Comparison of ENCODE assay signal across 23 cellular contexts in genomic region chr17:36594626-36595401, GRCh38.
"Had no signal": no experiment of that assay in that cellular context is flagged by ENCODE, and none has a peak within 500 bp of the region (broad histone marks: within the 10 kb centered on the region; RNA-seq: fewer than 3 reads in every experiment).

No MANE protein-coding gene starts in this region.

- H3K9me3 ChIP-seq: mucosa of descending colon, neutrophil, ovary, psoas muscle, tibial artery, vagina had no signal

- H3K27me3 Mint-ChIP-seq: naive B cell; stimulated activated naive CD8-positive, alpha-beta T cell treated with anti-CD3 and anti-CD28 coated beads, Interleukin-15, Interleukin-2, amounts not matched to agents 100 ng/mL and 50 ng/mL, for 24 hours; T-cell had no signal

- DNase-seq: activated CD4-positive, alpha-beta T cell treated with anti-CD3 and anti-CD28 coated beads, Interleukin-2, amount 50 U/mL, for 4 hours; activated effector memory CD4-positive, alpha-beta T cell treated with Interleukin-2 at 50 U/mL for 16 hours; activated naive CD4-positive, alpha-beta T cell treated with anti-CD3 and anti-CD28 coated beads for 36 hours; activated T-cell treated with anti-CD3 and anti-CD28 coated beads, Interleukin-2, amount 50 U/mL, for 72 hours; amygdala; cerebellar nuclear complex; glutamatergic neuron; hypothalamus; mesenchymal stem cell; naive B cell; ovary; psoas muscle; right cardiac atrium; stimulated activated CD4-positive, alpha-beta T cell treated with anti-CD3 and anti-CD28 coated beads, Interleukin-1b, Interleukin-23, amount 100 ng/mL, for 48 hours; tibial artery; WERI-Rb-1 had no signal

- H3K36me3 ChIP-seq: ovary, tibial artery, vagina had no signal

- ATAC-seq: activated T-cell treated with anti-CD3 and anti-CD28 coated beads, Interleukin-2, amount 50 U/mL, for 72 hours; mucosa of descending colon; psoas muscle; right cardiac atrium; T-cell had no signal

- H3K4me3 ChIP-seq: coronary artery, mucosa of descending colon, ovary, psoas muscle, tibial artery, vagina had no signal

- H3K9me3 Mint-ChIP-seq: activated naive CD4-positive, alpha-beta T cell treated with anti-CD3 and anti-CD28 coated beads for 36 hours; activated T-cell treated with anti-CD3 and anti-CD28 coated beads, Interleukin-2, amount 50 U/mL, for 72 hours; naive B cell; stimulated activated naive CD8-positive, alpha-beta T cell treated with anti-CD3 and anti-CD28 coated beads, Interleukin-15, Interleukin-2, amounts not matched to agents 100 ng/mL and 50 ng/mL, for 24 hours; T-cell; T-helper 2 cell treated with Interferon-gamma antibody and Interleukin-4, amounts not matched to agents 5 μg/mL and 100 μg/mL, for 36 hours had no signal

- H3K27me3 ChIP-seq: ovary, tibial artery, vagina had no signal

- H3K36me3 Mint-ChIP-seq: naive B cell, T-cell had no signal

- H3K4me3 Mint-ChIP-seq: activated naive CD4-positive, alpha-beta T cell treated with anti-CD3 and anti-CD28 coated beads for 36 hours; activated T-cell treated with anti-CD3 and anti-CD28 coated beads, Interleukin-2, amount 50 U/mL, for 72 hours; stimulated activated naive CD8-positive, alpha-beta T cell treated with anti-CD3 and anti-CD28 coated beads, Interleukin-15, Interleukin-2, amounts not matched to agents 100 ng/mL and 50 ng/mL, for 24 hours; T-cell; T-helper 2 cell treated with Interferon-gamma antibody and Interleukin-4, amounts not matched to agents 5 μg/mL and 100 μg/mL, for 36 hours had no signal

- H3K27ac Mint-ChIP-seq: activated naive CD4-positive, alpha-beta T cell treated with anti-CD3 and anti-CD28 coated beads for 36 hours; naive B cell; stimulated activated naive CD8-positive, alpha-beta T cell treated with anti-CD3 and anti-CD28 coated beads, Interleukin-15, Interleukin-2, amounts not matched to agents 100 ng/mL and 50 ng/mL, for 24 hours; T-cell; T-helper 2 cell treated with Interferon-gamma antibody and Interleukin-4, amounts not matched to agents 5 μg/mL and 100 μg/mL, for 36 hours had no signal

- H3K27ac ChIP-seq: coronary artery, neutrophil, ovary, psoas muscle, tibial artery, vagina, WERI-Rb-1 had no signal
